ENCODE assay signal across 19 cellular contexts in the genomic region with DNA sequence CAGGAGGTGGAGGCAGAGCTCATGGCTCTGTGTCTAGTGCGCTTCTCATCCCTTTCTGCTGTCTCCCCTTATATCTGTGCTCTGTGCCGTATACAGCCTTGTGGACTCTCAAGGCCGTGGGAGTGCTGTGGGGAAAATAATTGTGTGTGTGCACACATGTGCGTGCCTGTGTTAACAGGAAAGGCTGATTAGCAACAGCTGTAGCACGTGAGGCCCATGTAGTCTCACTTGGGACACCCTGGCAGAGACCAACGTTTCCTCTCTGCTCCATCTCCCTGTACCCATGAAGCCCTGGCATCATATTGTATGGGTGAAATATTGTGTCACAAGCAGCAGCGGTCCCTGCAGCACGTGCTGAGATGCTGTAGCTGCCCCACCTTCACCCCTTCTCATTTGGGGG.
DNase-seq lines count a peak whose midpoint lies in the region; ATAC-seq and TF ChIP-seq lines count a peak whose summit lies in the region.
"Had no signal": no experiment of that assay in that cellular context is flagged by ENCODE, and none has a peak within 500 bp of the region (broad histone marks: within the 10 kb centered on the region; RNA-seq: fewer than 3 reads in every experiment).

No MANE protein-coding gene starts in this region.

- peak overlapping the region; percentile 81 for H3K4me2 ChIP-seq in BLaER1

- H3K4me3 ChIP-seq in BLaER1 = no peak overlapping the region
- H3K4me3 ChIP-seq: GM12878 had no signal

- ATAC-seq in HG02970 (IDR thresholded peaks at IDR 0.05; ENCODE audit: low FRiP score, unreplicated experiment) = no peak
- ATAC-seq in stimulated activated naive B cell treated with anti-CD40 and anti-IgM and Interleukin-4, amounts not matched to agents 10 μg/mL and 1 μg/mL and 100 μg/mL, for 72 hours (replicated peaks) = no peak
- ATAC-seq: GM12878 had no signal

- H3K4me1 Mint-ChIP-seq in activated CD4-positive, alpha-beta memory T cell treated with anti-CD3 and anti-CD28 coated beads for 36 hours (ENCODE audit: low read depth) = peaks cover 34% of the 10 kb centered on the region
- H3K4me1 Mint-ChIP-seq in progenitor cell of endocrine pancreas (ENCODE audit: low read depth) = no peaks in the 10 kb centered on the region
- peaks cover 6 to 11% of the 10 kb centered on the region in 2 donors for H3K4me1 Mint-ChIP-seq in stimulated activated naive B cell treated with anti-CD40 and anti-IgM and Interleukin-4, amounts not matched to agents 10 μg/mL and 1 μg/mL and 100 μg/mL, for 72 hours
- H3K4me1 Mint-ChIP-seq: H9 had no signal

- H3K36me3 Mint-ChIP-seq in activated CD4-positive, alpha-beta memory T cell treated with anti-CD3 and anti-CD28 coated beads for 36 hours = no peaks in the 10 kb centered on the region
- H3K36me3 Mint-ChIP-seq in progenitor cell of endocrine pancreas (ENCODE audit: insufficient read depth) = no peaks in the 10 kb centered on the region
- H3K36me3 Mint-ChIP-seq in stimulated activated naive B cell treated with anti-CD40 and anti-IgM and Interleukin-4, amounts not matched to agents 10 μg/mL and 1 μg/mL and 100 μg/mL, for 72 hours = no peaks in the 10 kb centered on the region

- no peak for DNase-seq in activated CD4-positive, alpha-beta memory T cell treated with anti-CD3 and anti-CD28 coated beads for 36 hours
- DNase-seq in fibroblast of peridontal ligament (ENCODE audit: extremely low read depth) (peak; percentile 12), progenitor cell of endocrine pancreas (ENCODE audit: low spot score, unreplicated experiment) (no peak)
- no peak for DNase-seq in effector CD4-positive, alpha-beta T cell
- DNase-seq in stimulated activated naive B cell treated with anti-CD40 and anti-IgM and Interleukin-4, amounts not matched to agents 10 μg/mL and 1 μg/mL and 100 μg/mL, for 72 hours = no peak
- DNase-seq: DMS 273 treated with DMSO at 0.1 percent for 48 hours; GDM1; H9; KBM-7; MV-4-11; NCI-H1417; NCI-H1930; NCI-H2171; NCI-H446 treated with DMSO at 0.1 percent for 48 hours; NK-92 treated with Interleukin-12 subunit alpha and Interleukin-12 subunit beta, amount 100 ng/mL, for 24 hours had no signal

- no peak overlapping the region for H3K4me3 Mint-ChIP-seq in activated CD4-positive, alpha-beta memory T cell treated with anti-CD3 and anti-CD28 coated beads for 36 hours
- no peak overlapping the region for H3K4me3 Mint-ChIP-seq in progenitor cell of endocrine pancreas (ENCODE audit: low read depth)
- no peak overlapping the region for H3K4me3 Mint-ChIP-seq in stimulated activated naive B cell treated with anti-CD40 and anti-IgM and Interleukin-4, amounts not matched to agents 10 μg/mL and 1 μg/mL and 100 μg/mL, for 72 hours
- H3K4me3 Mint-ChIP-seq: H9 had no signal

- H3K27ac ChIP-seq in BLaER1 = peak overlapping the region; percentile 52; the same call in 1 of the 2 replicates
- H3K27ac ChIP-seq: RWPE1 had no signal

- peaks cover 11% of the 10 kb centered on the region for H3K9me3 ChIP-seq in BLaER1

- intact Hi-C loops in activated CD4-positive, alpha-beta memory T cell treated with anti-CD3 and anti-CD28 coated beads for 36 hours (cut with micrococcal nuclease) = loop anchor here (2.0 to 10.0 kb wide), 3 partner anchors 68 to 244 kb away; a partner anchor contains a TSS

- H3K4me1 ChIP-seq in BLaER1 = peaks cover 44% of the 10 kb centered on the region

- H3K27me3 ChIP-seq in BLaER1 = no peaks in the 10 kb centered on the region

- H3K27ac Mint-ChIP-seq in activated CD4-positive, alpha-beta memory T cell treated with anti-CD3 and anti-CD28 coated beads for 36 hours = peak overlapping the region; percentile 68
- peak overlapping the region; percentile 64 for H3K27ac Mint-ChIP-seq in progenitor cell of endocrine pancreas
- H3K27ac Mint-ChIP-seq in stimulated activated naive B cell treated with anti-CD40 and anti-IgM and Interleukin-4, amounts not matched to agents 10 μg/mL and 1 μg/mL and 100 μg/mL, for 72 hours = no peak overlapping the region

- H3K27me3 Mint-ChIP-seq in activated CD4-positive, alpha-beta memory T cell treated with anti-CD3 and anti-CD28 coated beads for 36 hours = peaks cover 16% of the 10 kb centered on the region
- H3K27me3 Mint-ChIP-seq in progenitor cell of endocrine pancreas = peaks cover 6% of the 10 kb centered on the region
- peaks cover 6 to 12% of the 10 kb centered on the region in 2 donors for H3K27me3 Mint-ChIP-seq in stimulated activated naive B cell treated with anti-CD40 and anti-IgM and Interleukin-4, amounts not matched to agents 10 μg/mL and 1 μg/mL and 100 μg/mL, for 72 hours

- no peaks in the 10 kb centered on the region for H3K9me3 Mint-ChIP-seq in activated CD4-positive, alpha-beta memory T cell treated with anti-CD3 and anti-CD28 coated beads for 36 hours
- H3K9me3 Mint-ChIP-seq in progenitor cell of endocrine pancreas (ENCODE audit: low read depth) = peaks cover 8% of the 10 kb centered on the region
- peaks cover 0 to 2% of the 10 kb centered on the region in 2 donors for H3K9me3 Mint-ChIP-seq in stimulated activated naive B cell treated with anti-CD40 and anti-IgM and Interleukin-4, amounts not matched to agents 10 μg/mL and 1 μg/mL and 100 μg/mL, for 72 hours

- no peaks in the 10 kb centered on the region for H4K20me1 ChIP-seq in BLaER1

- H3K9ac ChIP-seq in BLaER1 = no peak overlapping the region; the same call in 1 of the 2 replicates

- POLR2A ChIA-PET in activated CD4-positive, alpha-beta memory T cell treated with anti-CD3 and anti-CD28 coated beads for 36 hours (lab: Charles Lee) = no interaction called here

- H3K36me3 ChIP-seq in BLaER1 = no peaks in the 10 kb centered on the region

- CTCF ChIA-PET in activated CD4-positive, alpha-beta memory T cell treated with anti-CD3 and anti-CD28 coated beads for 36 hours (lab: Charles Lee) = no interaction called here

- no peak for TF ChIP-seq CTCF in progenitor cell of endocrine pancreas (IDR thresholded peaks at IDR 0.05; ENCODE audit: unreplicated experiment)
